8 cellular contexts compared by ENCODE assay signal in the genomic region with DNA sequence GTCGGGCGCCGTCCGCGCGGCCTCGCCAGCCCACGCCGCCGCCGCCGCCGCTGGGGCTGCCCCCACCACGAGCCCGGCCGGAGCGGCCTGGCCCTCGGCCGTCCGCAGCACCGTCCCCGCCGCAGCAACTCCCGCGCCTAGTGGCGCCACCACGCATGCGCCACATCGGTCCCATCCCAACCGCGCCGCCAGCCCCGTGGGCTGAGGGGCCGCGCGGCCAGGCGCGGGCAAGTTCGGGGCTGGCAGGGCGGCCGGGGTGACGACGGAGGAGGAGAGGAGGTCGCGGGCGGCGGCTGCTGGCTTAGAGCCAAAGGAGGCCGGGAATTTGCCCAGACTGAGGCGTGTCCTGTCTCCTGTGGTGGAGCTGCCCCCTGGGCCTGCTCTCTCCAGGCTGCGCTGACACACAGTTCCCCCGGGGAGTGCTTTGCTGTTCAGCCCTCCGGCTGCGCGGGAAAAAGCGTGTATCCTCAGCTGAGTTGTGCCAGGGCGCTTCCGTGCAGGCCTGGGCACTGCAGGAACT. TPM values are rescaled to one million over a fixed set of nuclear protein-coding genes. Genes with fewer than 3 reads are reported as not detected.
DNase-seq lines count a peak whose midpoint lies in the region; ATAC-seq and TF ChIP-seq lines count a peak whose summit lies in the region.

A gene (minus strand): TSS at position 298 of the 520 bp plus-strand sequence. CDS start 132 bp downstream, at position 166.

- DNase-seq in CD1c-positive myeloid dendritic cell (ENCODE audit: extremely low spot score) (peak; percentile 59), NCI-H146 (lab: John Stamatoyannopoulos, UW) (peak; percentile 74), fibroblast of pulmonary artery (ENCODE audit: low read depth) (peak; percentile 81), ureter (ENCODE audit: low spot score) (peak; percentile 91), NCI-H345 treated with DMSO at 0.1 percent for 48 hours (lab: John Stamatoyannopoulos, UW; ENCODE audit: unreplicated experiment) (no peak)
- no peak for DNase-seq in activated CD8-positive, alpha-beta memory T cell treated with anti-CD3 and anti-CD28 coated beads, Interleukin-2, amount 10 ng/mL, durations not matched to agents 7 days and 5 days

- H3K27me3 Mint-ChIP-seq in activated CD8-positive, alpha-beta memory T cell treated with anti-CD3 and anti-CD28 coated beads, Interleukin-2, amount 10 ng/mL, durations not matched to agents 7 days and 5 days: peaks cover 11% of the 10 kb centered on the region

- peak within 1 kb of the TSS; percentile 70 for H3K4me3 ChIP-seq in fibroblast of pulmonary artery (replicated peaks; ENCODE audit: low read depth, low read length)
- peak within 1 kb of the TSS; percentile 74 to 80 for H3K4me3 ChIP-seq in muscle layer of duodenum (ENCODE audit: low read depth in 1 of 2, low read length in 2 of 2)

- no peaks in the 10 kb centered on the region for H3K4me1 Mint-ChIP-seq in activated CD8-positive, alpha-beta memory T cell treated with anti-CD3 and anti-CD28 coated beads, Interleukin-2, amount 10 ng/mL, durations not matched to agents 7 days and 5 days

- ATAC-seq in GM21515 (IDR thresholded peaks at IDR 0.05; ENCODE audit: unreplicated experiment): peak; percentile 73
- ATAC-seq in activated CD8-positive, alpha-beta memory T cell treated with anti-CD3 and anti-CD28 coated beads, Interleukin-2, amount 10 ng/mL, durations not matched to agents 7 days and 5 days: no peak

- H3K9me3 ChIP-seq in muscle layer of duodenum (ENCODE audit: control insufficient read depth in 1 of 2, low read length in 2 of 2): no peaks in the 10 kb centered on the region

- peak within 1 kb of the TSS; percentile 3 for H3K27ac Mint-ChIP-seq in activated CD8-positive, alpha-beta memory T cell treated with anti-CD3 and anti-CD28 coated beads, Interleukin-2, amount 10 ng/mL, durations not matched to agents 7 days and 5 days

- no peaks in the 10 kb centered on the region for H3K27me3 ChIP-seq in muscle layer of duodenum (ENCODE audit: low read depth, low read length)

- peaks cover 3% of the 10 kb centered on the region for H3K36me3 Mint-ChIP-seq in activated CD8-positive, alpha-beta memory T cell treated with anti-CD3 and anti-CD28 coated beads, Interleukin-2, amount 10 ng/mL, durations not matched to agents 7 days and 5 days

- peaks cover 3% of the 10 kb centered on the region for H3K9me3 Mint-ChIP-seq in activated CD8-positive, alpha-beta memory T cell treated with anti-CD3 and anti-CD28 coated beads, Interleukin-2, amount 10 ng/mL, durations not matched to agents 7 days and 5 days (ENCODE audit: low read depth)

- no peak for TF ChIP-seq CTCF in fibroblast of pulmonary artery (IDR thresholded peaks at IDR 0.05; ENCODE audit: low read length, missing control alignments)

- peak within 1 kb of the TSS; percentile 83 for H3K27ac ChIP-seq in muscle layer of duodenum (ENCODE audit: low read length)

- CTCF ChIA-PET in activated CD8-positive, alpha-beta memory T cell treated with anti-CD3 and anti-CD28 coated beads, Interleukin-2, amount 10 ng/mL, durations not matched to agents 7 days and 5 days (lab: Charles Lee): no interaction called here

- peaks cover 0 to 17% of the 10 kb centered on the region in 2 donors for H3K4me1 ChIP-seq in muscle layer of duodenum (ENCODE audit: control insufficient read depth in 1 of 2, insufficient read depth in 2 of 2, low read length in 2 of 2)

- no peak within 1 kb of the TSS for H3K4me3 Mint-ChIP-seq in activated CD8-positive, alpha-beta memory T cell treated with anti-CD3 and anti-CD28 coated beads, Interleukin-2, amount 10 ng/mL, durations not matched to agents 7 days and 5 days

- H3K36me3 ChIP-seq in muscle layer of duodenum (ENCODE audit: control insufficient read depth in 1 of 2, insufficient read depth in 2 of 2, low read length in 2 of 2): no peaks in the 10 kb centered on the region

RNA-seq across cellular contexts. Expression of the gene that starts here (rescaled TPM):
- not detected for total RNA-seq in activated CD8-positive, alpha-beta memory T cell treated with anti-CD3 and anti-CD28 coated beads, Interleukin-2, amount 10 ng/mL, durations not matched to agents 7 days and 5 days
- 13.3 TPM for total RNA-seq in ureter

Comparison
In these comparisons a context has a peak if more than half of its experiments do, and no peak if none do; other contexts are left out.
1. RNA of the gene that starts here (total RNA-seq): 13.3 TPM in ureter (single experiment); not detected in activated CD8-positive, alpha-beta memory T cell treated with anti-CD3 and anti-CD28 coated beads, Interleukin-2, amount 10 ng/mL, durations not matched to agents 7 days and 5 days; every median in the first group is over 10 times any median in the second.
2. DNase-seq: peak in CD1c-positive myeloid dendritic cell (single experiment), NCI-H146 (single experiment), fibroblast of pulmonary artery (single experiment) and ureter (single experiment); none in activated CD8-positive, alpha-beta memory T cell treated with anti-CD3 and anti-CD28 coated beads, Interleukin-2, amount 10 ng/mL, durations not matched to agents 7 days and 5 days (single experiment) and NCI-H345 treated with DMSO at 0.1 percent for 48 hours (single experiment).